In genomic region chr7:100382490-100382853, GRCh38 we compare ENCODE assay signal across 9 cellular contexts. TPM values are rescaled to one million over a fixed set of nuclear protein-coding genes. Genes with fewer than 3 reads are reported as not detected.
A peak's percentile ranks its signal among the peaks of the same experiment; 100 is the strongest.
DNase-seq lines count a peak whose midpoint lies in the region; ATAC-seq, FAIRE-seq and TF ChIP-seq lines count a peak whose summit lies in the region.
"Not testable (repeated sequence)": the region's sequence is repeated elsewhere in the genome, so short reads cannot be mapped to it uniquely, and the experiment has no call there.
"Had no signal": no experiment of that assay in that cellular context is flagged by ENCODE, and none has a peak within 500 bp of the region (broad histone marks: within the 10 kb centered on the region; RNA-seq: fewer than 3 reads in every experiment).

No MANE protein-coding gene starts in this region.

- H3K9ac ChIP-seq in Loucy (ENCODE audit: low read depth, low read length, poor library complexity, severe bottlenecking): not testable (repeated sequence)
- H3K9ac ChIP-seq in HepG2 (ENCODE audit: insufficient read depth, low read depth, low read length): peak overlapping the region; percentile 33; the same call in 1 of the 2 replicates

- H3K36me3 Mint-ChIP-seq in CD14-positive monocyte (peaks cover 32 to 61% of the 10 kb centered on the region in 2 donors), nephron progenitor cell (ENCODE audit: low read depth) (peaks cover 11% of the 10 kb centered on the region)
- not testable (repeated sequence) for H3K36me3 Mint-ChIP-seq in activated CD8-positive, alpha-beta memory T cell treated with anti-CD3 and anti-CD28 coated beads, Interleukin-2, amount 10 ng/mL, durations not matched to agents 7 days and 5 days

- ATAC-seq in activated CD8-positive, alpha-beta memory T cell treated with anti-CD3 and anti-CD28 coated beads, Interleukin-2, amount 10 ng/mL, durations not matched to agents 7 days and 5 days: peak; percentile 36
- ATAC-seq in HepG2: peak; percentile 83
- ATAC-seq in stimulated activated naive CD8-positive, alpha-beta T cell treated with anti-CD3 and anti-CD28 coated beads, Interleukin-15, amount 100 ng/mL, for 72 hours: peak; percentile 67

- H3K4me1 ChIP-seq in Loucy (ENCODE audit: insufficient read depth, low read length, poor library complexity, severe bottlenecking): not testable (repeated sequence)
- H3K4me1 ChIP-seq in HepG2 (ENCODE audit: insufficient read depth, low read length): peaks cover 12% of the 10 kb centered on the region

- H3K4me3 Mint-ChIP-seq in CD14-positive monocyte: peak overlapping the region; percentile 16 to 74
- not testable (repeated sequence) for H3K4me3 Mint-ChIP-seq in activated CD8-positive, alpha-beta memory T cell treated with anti-CD3 and anti-CD28 coated beads, Interleukin-2, amount 10 ng/mL, durations not matched to agents 7 days and 5 days; nephron progenitor cell
- peak overlapping the region; percentile 28 to 43 for H3K4me3 Mint-ChIP-seq in stimulated activated naive CD8-positive, alpha-beta T cell treated with anti-CD3 and anti-CD28 coated beads, Interleukin-15, amount 100 ng/mL, for 72 hours

- CTCF ChIA-PET in activated CD8-positive, alpha-beta memory T cell treated with anti-CD3 and anti-CD28 coated beads, Interleukin-2, amount 10 ng/mL, durations not matched to agents 7 days and 5 days (lab: Charles Lee): interaction anchor here (0.6 to 3.9 kb wide), 5 partner anchors 8 to 157 kb away, joined by 3 to 24 read pairs (median 3); partner anchors contain the start of gene AGFG2
- CTCF ChIA-PET in HepG2 (lab: Yijun Ruan, JAX; ENCODE audit: low intra/inter-chr PET ratio, low total read pairs): not testable (repeated sequence)

- POLR2A ChIA-PET in HepG2 (lab: Yijun Ruan, JAX): interaction anchor here (0.7 to 3.0 kb wide), 16 partner anchors 8 to 291 kb away, joined by 3 to 28 read pairs (median 3); partner anchors contain the start of genes FBXO24, GNB2, LAMTOR4 and MEPCE

- not testable (repeated sequence) for TF ChIP-seq EP300 in HepG2 (IDR thresholded peaks at IDR 0.05; ENCODE audit: low read depth in 2 of 2, low read length in 2 of 2); HepG2 (CRISPR knock-in tag; IDR thresholded peaks at IDR 0.05; ENCODE audit: borderline replicate concordance)

- in situ Hi-C loops in HepG2 (cut with HindIII; ENCODE audit: extremely low pct_ligation_motif_present, low pct_unique_long_range_greater_than_20kb): not testable (repeated sequence)

- H3K27ac Mint-ChIP-seq in CD14-positive monocyte (peak overlapping the region; percentile 74 to 92 (median 88)), nephron progenitor cell (peak overlapping the region; percentile 26)
- not testable (repeated sequence) for H3K27ac Mint-ChIP-seq in activated CD8-positive, alpha-beta memory T cell treated with anti-CD3 and anti-CD28 coated beads, Interleukin-2, amount 10 ng/mL, durations not matched to agents 7 days and 5 days; stimulated activated naive CD8-positive, alpha-beta T cell treated with anti-CD3 and anti-CD28 coated beads, Interleukin-15, amount 100 ng/mL, for 72 hours

- not testable (repeated sequence) for H3K27me3 Mint-ChIP-seq in CD14-positive monocyte (ENCODE audit: low read depth in 3 of 3); nephron progenitor cell (ENCODE audit: low read depth, poor library complexity); stimulated activated naive CD8-positive, alpha-beta T cell treated with anti-CD3 and anti-CD28 coated beads, Interleukin-15, amount 100 ng/mL, for 72 hours
- peaks cover 16% of the 10 kb centered on the region for H3K27me3 Mint-ChIP-seq in activated CD8-positive, alpha-beta memory T cell treated with anti-CD3 and anti-CD28 coated beads, Interleukin-2, amount 10 ng/mL, durations not matched to agents 7 days and 5 days

- not testable (repeated sequence) for H4K20me1 ChIP-seq in Loucy (ENCODE audit: insufficient read depth, low read length, poor library complexity, severe bottlenecking); HepG2 (ENCODE audit: insufficient read depth, low read length)

- peaks cover 69% of the 10 kb centered on the region for H3K4me1 Mint-ChIP-seq in CD14-positive monocyte
- peaks cover 11% of the 10 kb centered on the region for H3K4me1 Mint-ChIP-seq in activated CD8-positive, alpha-beta memory T cell treated with anti-CD3 and anti-CD28 coated beads, Interleukin-2, amount 10 ng/mL, durations not matched to agents 7 days and 5 days
- not testable (repeated sequence) for H3K4me1 Mint-ChIP-seq in nephron progenitor cell
- peaks cover 12% of the 10 kb centered on the region for H3K4me1 Mint-ChIP-seq in stimulated activated naive CD8-positive, alpha-beta T cell treated with anti-CD3 and anti-CD28 coated beads, Interleukin-15, amount 100 ng/mL, for 72 hours

- H3K4me2 ChIP-seq in Loucy (ENCODE audit: low read depth, low read length, poor library complexity, severe bottlenecking): not testable (repeated sequence)
- peak overlapping the region; percentile 84 for H3K4me2 ChIP-seq in HepG2 (ENCODE audit: low read depth, low read length)

- peak; percentile 69 to 73; a peak in 3 of 4 replicates for TF ChIP-seq POLR2A in HepG2 (IDR thresholded peaks at IDR 0.05; ENCODE audit: insufficient read depth in 1 of 2, low read depth in 2 of 2, low read length in 2 of 2)

- not testable (repeated sequence) for TF ChIP-seq CTCF in CD14-positive monocyte (IDR thresholded peaks at IDR 0.05); Loucy (conservative IDR thresholded peaks at IDR 0.05; ENCODE audit: low read length); HepG2 (CRISPR knock-in tag; IDR thresholded peaks at IDR 0.05); nephron progenitor cell (IDR thresholded peaks at IDR 0.05)

- not testable (repeated sequence) for H3K36me3 ChIP-seq in Loucy (ENCODE audit: insufficient read depth, low read length); HepG2 (replicated peaks in 1 of 2; ENCODE audit: control insufficient read depth in 1 of 2, insufficient read depth in 2 of 2, low read length in 2 of 2)

- TF ChIP-seq RAD21 in HepG2 (CRISPR knock-in tag; IDR thresholded peaks at IDR 0.05): not testable (repeated sequence)

- peak; percentile 28 for FAIRE-seq in HepG2 (lab: Jason Lieb, UNC)

- not testable (repeated sequence) for H3K9me2 ChIP-seq in Loucy (replicated peaks; ENCODE audit: low read depth, low read length)

- H2AFZ ChIP-seq in Loucy (ENCODE audit: low read length) (0 out of 2 replicates have a peak overlapping the region, but pooled peaks have one; percentile 4), HepG2 (ENCODE audit: low read length) (peak overlapping the region; percentile 89)

- H3F3A ChIP-seq in Loucy (ENCODE audit: low read depth): not testable (repeated sequence)

- 2% methylated on average over 6 of the region's 6 CpGs for WGBS in HepG2 (ENCODE audit: low lambda C conversion rate)

- not testable (repeated sequence) for H3K9me3 ChIP-seq in Loucy (ENCODE audit: insufficient read depth, low read depth, low read length); HepG2 (ENCODE audit: low read length)

- not testable (repeated sequence) for H3K27me3 ChIP-seq in Loucy (ENCODE audit: insufficient read depth, low read length, poor library complexity, severe bottlenecking); HepG2 (ENCODE audit: control insufficient read depth in 1 of 2, insufficient read depth in 2 of 2, low read length in 2 of 2)

- intact Hi-C loops in CD14-positive monocyte (cut with micrococcal nuclease); HepG2 (cut with micrococcal nuclease; ENCODE audit: unreplicated experiment): not testable (repeated sequence)

- not testable (repeated sequence) for H3K4me3 ChIP-seq in Loucy (ENCODE audit: low read length, poor library complexity, severe bottlenecking)
- H3K4me3 ChIP-seq in HepG2 (replicated peaks in 1 of 3; ENCODE audit: insufficient read depth in 1 of 3, low read depth in 2 of 3, low read length in 3 of 3): peak overlapping the region; percentile 40 to 57 (median 46)

- not testable (repeated sequence) for H3K9me3 Mint-ChIP-seq in CD14-positive monocyte; activated CD8-positive, alpha-beta memory T cell treated with anti-CD3 and anti-CD28 coated beads, Interleukin-2, amount 10 ng/mL, durations not matched to agents 7 days and 5 days (ENCODE audit: low read depth); nephron progenitor cell; stimulated activated naive CD8-positive, alpha-beta T cell treated with anti-CD3 and anti-CD28 coated beads, Interleukin-15, amount 100 ng/mL, for 72 hours

- BruUV-seq in HepG2 (replicated peaks; lab: Mats Ljungman, UMichigan): not testable (repeated sequence)

- peak overlapping the region; percentile 12 for H3K27ac ChIP-seq in caudate nucleus (ENCODE audit: low read depth, low read length)
- H3K27ac ChIP-seq in HepG2 (ENCODE audit: extremely low read length, insufficient read depth, low read length): not testable (repeated sequence)

- not testable (repeated sequence) for DNase-seq in CD14-positive monocyte (ENCODE audit: low spot score); activated CD8-positive, alpha-beta memory T cell treated with anti-CD3 and anti-CD28 coated beads, Interleukin-2, amount 10 ng/mL, durations not matched to agents 7 days and 5 days; nephron progenitor cell; stimulated activated naive CD8-positive, alpha-beta T cell treated with anti-CD3 and anti-CD28 coated beads, Interleukin-15, amount 100 ng/mL, for 72 hours
- DNase-seq in caudate nucleus (lab: John Stamatoyannopoulos, UW) (peak in 1 of 61 donors; percentile 43), HepG2 (ENCODE audit: low spot score) (peak; percentile 38)

- H3K79me2 ChIP-seq in Loucy (ENCODE audit: insufficient read depth, low read length); HepG2 (ENCODE audit: insufficient read depth, low read length): not testable (repeated sequence)

RNA-seq across cellular contexts. Expression of gene PILRA, which starts 9.2 kb away (rescaled TPM):
- polyA plus RNA-seq in CD14-positive monocyte: 100 to 1,000 TPM; 364 to 491 TPM
- total RNA-seq in activated CD8-positive, alpha-beta memory T cell treated with anti-CD3 and anti-CD28 coated beads, Interleukin-2, amount 10 ng/mL, durations not matched to agents 7 days and 5 days: 1 to 10 TPM; 1.3 to 3.4 TPM
- total RNA-seq in HepG2 (2016; rRNA removed; fragmentation: Illumina TruSeq; extraction: Trizol): 0.13 TPM in 1 of 2 replicates, not detected in the other
- not detected in 2 replicates for total RNA-seq in HepG2 (2016; cell fraction: cytosol; rRNA removed; fragmentation: Illumina TruSeq; extraction: Trizol; ENCODE audit: low read depth)
- 0.13 and 0.24 TPM in 2 replicates for total RNA-seq in HepG2 (2016; cell fraction: insoluble cytoplasmic fraction; rRNA removed; fragmentation: Illumina TruSeq; extraction: Trizol)
- total RNA-seq in HepG2 (2016; cell fraction: membrane; rRNA removed; fragmentation: Illumina TruSeq; extraction: Trizol): not detected in 2 replicates
- not detected in 2 replicates for total RNA-seq in HepG2 (2016; cell fraction: nucleus; rRNA removed; fragmentation: Illumina TruSeq; extraction: Trizol)
- polyA plus RNA-seq in HepG2 (2011; rRNA removed): 0.97 and 1.3 TPM in 2 replicates
- polyA plus RNA-seq in HepG2 (2011; cell fraction: cytosol; rRNA removed): 0.24 and 0.41 TPM in 2 replicates
- polyA plus RNA-seq in HepG2 (2011; cell fraction: nucleus; rRNA removed): 3.1 and 3.6 TPM in 2 replicates
- 0.39 and 1.1 TPM in 2 replicates for polyA plus RNA-seq in HepG2 (2012)
- not detected in 2 replicates for polyA plus RNA-seq in HepG2 (2016; cell fraction: cytosol; fragmentation: Illumina TruSeq; extraction: Trizol; ENCODE audit: low read depth)
- 0.34 TPM in 1 of 2 replicates, not detected in the other for polyA plus RNA-seq in HepG2 (2016; cell fraction: insoluble cytoplasmic fraction; fragmentation: Illumina TruSeq; extraction: Trizol; ENCODE audit: low read depth)
- polyA plus RNA-seq in HepG2 (2016; cell fraction: membrane; fragmentation: Illumina TruSeq; extraction: Trizol; ENCODE audit: low read depth): 0.14 TPM in 1 of 2 replicates, not detected in the other
- polyA plus RNA-seq in HepG2 (2016; cell fraction: nucleus; fragmentation: Illumina TruSeq; extraction: Trizol; ENCODE audit: insufficient read depth, low read depth): 0.79 and 1.7 TPM in 2 replicates
- polyA minus RNA-seq in HepG2 (2011; rRNA and poly(A)+ RNA removed; ENCODE audit: low replicate concordance): 1.4 and 10.4 TPM in 2 replicates
- polyA minus RNA-seq in HepG2 (2011; cell fraction: cytosol; rRNA and poly(A)+ RNA removed): not detected in 2 replicates
- polyA minus RNA-seq in HepG2 (2011; cell fraction: nucleus; rRNA and poly(A)+ RNA removed): 1.6 and 1.9 TPM in 2 replicates
- total RNA-seq: RPMI7951, SK-MEL-5 had no signal

RNA-seq across cellular contexts. Expression of gene PILRB, which starts 24.6 kb away (rescaled TPM):
- polyA plus RNA-seq in CD14-positive monocyte: 1 to 10 TPM; 1.7 to 2.2 TPM
- total RNA-seq in activated CD8-positive, alpha-beta memory T cell treated with anti-CD3 and anti-CD28 coated beads, Interleukin-2, amount 10 ng/mL, durations not matched to agents 7 days and 5 days: 10 to 100 TPM; 46.0 to 67.8 TPM
- 5.6 and 16.6 TPM in 2 replicates for total RNA-seq in HepG2 (2016; rRNA removed; fragmentation: Illumina TruSeq; extraction: Trizol)
- total RNA-seq in HepG2 (2016; cell fraction: cytosol; rRNA removed; fragmentation: Illumina TruSeq; extraction: Trizol; ENCODE audit: low read depth): 12.8 and 13.9 TPM in 2 replicates
- 3.9 and 16.7 TPM in 2 replicates for total RNA-seq in HepG2 (2016; cell fraction: insoluble cytoplasmic fraction; rRNA removed; fragmentation: Illumina TruSeq; extraction: Trizol)
- 13.5 and 15.0 TPM in 2 replicates for total RNA-seq in HepG2 (2016; cell fraction: membrane; rRNA removed; fragmentation: Illumina TruSeq; extraction: Trizol)
- total RNA-seq in HepG2 (2016; cell fraction: nucleus; rRNA removed; fragmentation: Illumina TruSeq; extraction: Trizol): 21.2 TPM in 2 replicates
- polyA plus RNA-seq in HepG2 (2011; rRNA removed): 33.0 and 33.8 TPM in 2 replicates
- polyA plus RNA-seq in HepG2 (2011; cell fraction: cytosol; rRNA removed): 11.8 and 15.4 TPM in 2 replicates
- polyA plus RNA-seq in HepG2 (2011; cell fraction: nucleus; rRNA removed): 225 and 245 TPM in 2 replicates
- polyA plus RNA-seq in HepG2 (2012): 9.7 and 13.3 TPM in 2 replicates
- polyA plus RNA-seq in HepG2 (2016; cell fraction: cytosol; fragmentation: Illumina TruSeq; extraction: Trizol; ENCODE audit: low read depth): 6.0 and 6.1 TPM in 2 replicates
- polyA plus RNA-seq in HepG2 (2016; cell fraction: insoluble cytoplasmic fraction; fragmentation: Illumina TruSeq; extraction: Trizol; ENCODE audit: low read depth): 4.8 and 5.6 TPM in 2 replicates
- 6.2 and 8.7 TPM in 2 replicates for polyA plus RNA-seq in HepG2 (2016; cell fraction: membrane; fragmentation: Illumina TruSeq; extraction: Trizol; ENCODE audit: low read depth)
- 70.3 and 84.6 TPM in 2 replicates for polyA plus RNA-seq in HepG2 (2016; cell fraction: nucleus; fragmentation: Illumina TruSeq; extraction: Trizol; ENCODE audit: insufficient read depth, low read depth)
- 11.9 and 38.3 TPM in 2 replicates for polyA minus RNA-seq in HepG2 (2011; rRNA and poly(A)+ RNA removed; ENCODE audit: low replicate concordance)
- 1.8 and 1.9 TPM in 2 replicates for polyA minus RNA-seq in HepG2 (2011; cell fraction: cytosol; rRNA and poly(A)+ RNA removed)
- polyA minus RNA-seq in HepG2 (2011; cell fraction: nucleus; rRNA and poly(A)+ RNA removed): 19.1 and 21.0 TPM in 2 replicates

RNA-seq across cellular contexts. Expression of gene ZCWPW1, which starts 46.0 kb away (rescaled TPM):
- polyA plus RNA-seq in CD14-positive monocyte: 1 to 10 TPM in 1 of 2 donors, under 1 TPM in 1; 0.60 to 1.2 TPM
- total RNA-seq in activated CD8-positive, alpha-beta memory T cell treated with anti-CD3 and anti-CD28 coated beads, Interleukin-2, amount 10 ng/mL, durations not matched to agents 7 days and 5 days: 1 to 10 TPM; 2.6 to 3.3 TPM
- total RNA-seq in HepG2 (2016; rRNA removed; fragmentation: Illumina TruSeq; extraction: Trizol): 2.5 and 2.6 TPM in 2 replicates
- 2.1 and 2.2 TPM in 2 replicates for total RNA-seq in HepG2 (2016; cell fraction: cytosol; rRNA removed; fragmentation: Illumina TruSeq; extraction: Trizol; ENCODE audit: low read depth)
- total RNA-seq in HepG2 (2016; cell fraction: insoluble cytoplasmic fraction; rRNA removed; fragmentation: Illumina TruSeq; extraction: Trizol): 1.8 and 1.9 TPM in 2 replicates
- 2.5 and 3.9 TPM in 2 replicates for total RNA-seq in HepG2 (2016; cell fraction: membrane; rRNA removed; fragmentation: Illumina TruSeq; extraction: Trizol)
- total RNA-seq in HepG2 (2016; cell fraction: nucleus; rRNA removed; fragmentation: Illumina TruSeq; extraction: Trizol): 1.5 and 2.4 TPM in 2 replicates
- polyA plus RNA-seq in HepG2 (2011; rRNA removed): 1.6 and 2.4 TPM in 2 replicates
- polyA plus RNA-seq in HepG2 (2011; cell fraction: cytosol; rRNA removed): 1.1 and 1.3 TPM in 2 replicates
- 4.8 and 5.3 TPM in 2 replicates for polyA plus RNA-seq in HepG2 (2011; cell fraction: nucleus; rRNA removed)
- 1.8 and 2.3 TPM in 2 replicates for polyA plus RNA-seq in HepG2 (2012)
- 1.4 and 2.2 TPM in 2 replicates for polyA plus RNA-seq in HepG2 (2016; cell fraction: cytosol; fragmentation: Illumina TruSeq; extraction: Trizol; ENCODE audit: low read depth)
- 2.0 and 2.9 TPM in 2 replicates for polyA plus RNA-seq in HepG2 (2016; cell fraction: insoluble cytoplasmic fraction; fragmentation: Illumina TruSeq; extraction: Trizol; ENCODE audit: low read depth)
- polyA plus RNA-seq in HepG2 (2016; cell fraction: membrane; fragmentation: Illumina TruSeq; extraction: Trizol; ENCODE audit: low read depth): 1.8 and 2.6 TPM in 2 replicates
- polyA plus RNA-seq in HepG2 (2016; cell fraction: nucleus; fragmentation: Illumina TruSeq; extraction: Trizol; ENCODE audit: insufficient read depth, low read depth): 5.2 and 6.5 TPM in 2 replicates
- polyA minus RNA-seq in HepG2 (2011; rRNA and poly(A)+ RNA removed; ENCODE audit: low replicate concordance): 0.28 and 1.5 TPM in 2 replicates
- 0.49 and 1.1 TPM in 2 replicates for polyA minus RNA-seq in HepG2 (2011; cell fraction: cytosol; rRNA and poly(A)+ RNA removed)
- 1.7 and 3.3 TPM in 2 replicates for polyA minus RNA-seq in HepG2 (2011; cell fraction: nucleus; rRNA and poly(A)+ RNA removed)

RNA-seq across cellular contexts. Expression of gene MEPCE, which starts 47.2 kb away (rescaled TPM):
- 1 to 10 TPM; 2.9 to 3.3 TPM for polyA plus RNA-seq in CD14-positive monocyte
- 10 to 100 TPM; 42.4 to 50.2 TPM for total RNA-seq in activated CD8-positive, alpha-beta memory T cell treated with anti-CD3 and anti-CD28 coated beads, Interleukin-2, amount 10 ng/mL, durations not matched to agents 7 days and 5 days
- 22.6 and 26.0 TPM in 2 replicates for total RNA-seq in HepG2 (2016; rRNA removed; fragmentation: Illumina TruSeq; extraction: Trizol)
- total RNA-seq in HepG2 (2016; cell fraction: cytosol; rRNA removed; fragmentation: Illumina TruSeq; extraction: Trizol; ENCODE audit: low read depth): 3.8 and 3.9 TPM in 2 replicates
- total RNA-seq in HepG2 (2016; cell fraction: insoluble cytoplasmic fraction; rRNA removed; fragmentation: Illumina TruSeq; extraction: Trizol): 20.2 and 25.7 TPM in 2 replicates
- 12.8 and 14.8 TPM in 2 replicates for total RNA-seq in HepG2 (2016; cell fraction: membrane; rRNA removed; fragmentation: Illumina TruSeq; extraction: Trizol)
- 14.9 and 18.9 TPM in 2 replicates for total RNA-seq in HepG2 (2016; cell fraction: nucleus; rRNA removed; fragmentation: Illumina TruSeq; extraction: Trizol)
- polyA plus RNA-seq in HepG2 (2011; rRNA removed): 12.3 and 12.7 TPM in 2 replicates
- polyA plus RNA-seq in HepG2 (2011; cell fraction: cytosol; rRNA removed): 9.2 and 10.6 TPM in 2 replicates
- polyA plus RNA-seq in HepG2 (2011; cell fraction: nucleus; rRNA removed): 18.9 and 27.3 TPM in 2 replicates
- polyA plus RNA-seq in HepG2 (2012): 14.6 and 17.9 TPM in 2 replicates
- polyA plus RNA-seq in HepG2 (2016; cell fraction: cytosol; fragmentation: Illumina TruSeq; extraction: Trizol; ENCODE audit: low read depth): 3.0 and 3.3 TPM in 2 replicates
- 20.4 and 25.4 TPM in 2 replicates for polyA plus RNA-seq in HepG2 (2016; cell fraction: insoluble cytoplasmic fraction; fragmentation: Illumina TruSeq; extraction: Trizol; ENCODE audit: low read depth)
- polyA plus RNA-seq in HepG2 (2016; cell fraction: membrane; fragmentation: Illumina TruSeq; extraction: Trizol; ENCODE audit: low read depth): 8.6 and 9.6 TPM in 2 replicates
- polyA plus RNA-seq in HepG2 (2016; cell fraction: nucleus; fragmentation: Illumina TruSeq; extraction: Trizol; ENCODE audit: insufficient read depth, low read depth): 23.4 and 28.3 TPM in 2 replicates
- polyA minus RNA-seq in HepG2 (2011; rRNA and poly(A)+ RNA removed; ENCODE audit: low replicate concordance): 44.0 and 89.0 TPM in 2 replicates
- 8.6 and 10.8 TPM in 2 replicates for polyA minus RNA-seq in HepG2 (2011; cell fraction: cytosol; rRNA and poly(A)+ RNA removed)
- polyA minus RNA-seq in HepG2 (2011; cell fraction: nucleus; rRNA and poly(A)+ RNA removed): 27.3 and 30.2 TPM in 2 replicates

RNA-seq across cellular contexts. Expression of gene PPP1R35, which starts 53.8 kb away (rescaled TPM):
- polyA plus RNA-seq in CD14-positive monocyte: 10 to 100 TPM in 1 of 2 donors, 1 to 10 TPM in 1; 8.1 to 14.6 TPM
- total RNA-seq in activated CD8-positive, alpha-beta memory T cell treated with anti-CD3 and anti-CD28 coated beads, Interleukin-2, amount 10 ng/mL, durations not matched to agents 7 days and 5 days: 100 to 1,000 TPM in 1 of 2 experiments, 10 to 100 TPM in 1; 77.6 to 101 TPM
- total RNA-seq in HepG2 (2016; rRNA removed; fragmentation: Illumina TruSeq; extraction: Trizol): 16.7 and 24.8 TPM in 2 replicates
- 16.5 and 21.7 TPM in 2 replicates for total RNA-seq in HepG2 (2016; cell fraction: cytosol; rRNA removed; fragmentation: Illumina TruSeq; extraction: Trizol; ENCODE audit: low read depth)
- total RNA-seq in HepG2 (2016; cell fraction: insoluble cytoplasmic fraction; rRNA removed; fragmentation: Illumina TruSeq; extraction: Trizol): 19.3 and 24.7 TPM in 2 replicates
- total RNA-seq in HepG2 (2016; cell fraction: membrane; rRNA removed; fragmentation: Illumina TruSeq; extraction: Trizol): 16.5 and 20.1 TPM in 2 replicates
- total RNA-seq in HepG2 (2016; cell fraction: nucleus; rRNA removed; fragmentation: Illumina TruSeq; extraction: Trizol): 13.8 and 17.9 TPM in 2 replicates
- polyA plus RNA-seq in HepG2 (2011; rRNA removed): 26.4 and 29.0 TPM in 2 replicates
- polyA plus RNA-seq in HepG2 (2011; cell fraction: cytosol; rRNA removed): 18.0 and 33.0 TPM in 2 replicates
- polyA plus RNA-seq in HepG2 (2011; cell fraction: nucleus; rRNA removed): 102 and 127 TPM in 2 replicates
- polyA plus RNA-seq in HepG2 (2012): 17.6 and 20.1 TPM in 2 replicates
- polyA plus RNA-seq in HepG2 (2016; cell fraction: cytosol; fragmentation: Illumina TruSeq; extraction: Trizol; ENCODE audit: low read depth): 16.5 and 23.2 TPM in 2 replicates
- polyA plus RNA-seq in HepG2 (2016; cell fraction: insoluble cytoplasmic fraction; fragmentation: Illumina TruSeq; extraction: Trizol; ENCODE audit: low read depth): 21.3 TPM in 2 replicates
- 13.7 and 17.5 TPM in 2 replicates for polyA plus RNA-seq in HepG2 (2016; cell fraction: membrane; fragmentation: Illumina TruSeq; extraction: Trizol; ENCODE audit: low read depth)
- 39.6 and 40.4 TPM in 2 replicates for polyA plus RNA-seq in HepG2 (2016; cell fraction: nucleus; fragmentation: Illumina TruSeq; extraction: Trizol; ENCODE audit: insufficient read depth, low read depth)
- 13.2 and 24.1 TPM in 2 replicates for polyA minus RNA-seq in HepG2 (2011; rRNA and poly(A)+ RNA removed; ENCODE audit: low replicate concordance)
- 10.6 and 13.9 TPM in 2 replicates for polyA minus RNA-seq in HepG2 (2011; cell fraction: cytosol; rRNA and poly(A)+ RNA removed)
- polyA minus RNA-seq in HepG2 (2011; cell fraction: nucleus; rRNA and poly(A)+ RNA removed): 7.1 and 7.3 TPM in 2 replicates
